In genomic region chr5:69601947-69602346, GRCh38 we compare ENCODE assay signal across 8 cellular contexts. TPM values are rescaled to one million over a fixed set of nuclear protein-coding genes. Genes with fewer than 3 reads are reported as not detected.
DNase-seq lines count a peak whose midpoint lies in the region; ATAC-seq and TF ChIP-seq lines count a peak whose summit lies in the region.
"Not testable (repeated sequence)": the region's sequence is repeated elsewhere in the genome, so short reads cannot be mapped to it uniquely, and the experiment has no call there.

No MANE protein-coding gene starts in this region.

- not testable (repeated sequence) for H3K9me3 ChIP-seq in upper lobe of right lung

- not testable (repeated sequence) for TF ChIP-seq CTCF in upper lobe of right lung (IDR thresholded peaks at IDR 0.05)

- intact Hi-C loops in left ventricle myocardium superior (cut with micrococcal nuclease); upper lobe of right lung (cut with DNase I): not testable (repeated sequence)

- H3K27ac ChIP-seq in upper lobe of right lung = not testable (repeated sequence)

- H3K27me3 ChIP-seq in upper lobe of right lung = not testable (repeated sequence)

- DNase-seq in left ventricle myocardium superior, upper lobe of right lung: not testable (repeated sequence)

- H3K4me3 ChIP-seq in upper lobe of right lung = not testable (repeated sequence)

- ATAC-seq in GM18858 (IDR thresholded peaks at IDR 0.05; ENCODE audit: unreplicated experiment) (peak; percentile 95), GM19395 (IDR thresholded peaks at IDR 0.05; ENCODE audit: unreplicated experiment) (peak; percentile 98), GM21528 (IDR thresholded peaks at IDR 0.05; ENCODE audit: low FRiP score, unreplicated experiment) (peak; percentile 83), HG02798 (IDR thresholded peaks at IDR 0.05; ENCODE audit: poor library complexity, unreplicated experiment) (peak; percentile 89), HG03066 (IDR thresholded peaks at IDR 0.05; ENCODE audit: low read depth, unreplicated experiment) (peak; percentile 98), HG03469 (IDR thresholded peaks at IDR 0.05; ENCODE audit: unreplicated experiment) (peak; percentile 48), left ventricle myocardium superior (peak; percentile 60), upper lobe of right lung (peak; percentile 87)

- H3K36me3 ChIP-seq in upper lobe of right lung = not testable (repeated sequence)

- not testable (repeated sequence) for H3K4me1 ChIP-seq in upper lobe of right lung

RNA-seq across cellular contexts. Expression of gene GTF2H2C, which starts 42.0 kb away (rescaled TPM):
- total RNA-seq in left ventricle myocardium superior (18.0 TPM), upper lobe of right lung (33.4 TPM)

Comparison
In these comparisons a context has a peak if more than half of its experiments do, and no peak if none do; other contexts are left out.
1. ATAC-seq: peak in every context shown above with its lines; median percentile 98 in GM19395; 98 in HG03066; 95 in GM18858; 89 in HG02798; 87 in upper lobe of right lung; 83 in GM21528; 60 in left ventricle myocardium superior; 48 in HG03469.